Comparison of ENCODE assay signal across 8 cellular contexts in the genomic region with DNA sequence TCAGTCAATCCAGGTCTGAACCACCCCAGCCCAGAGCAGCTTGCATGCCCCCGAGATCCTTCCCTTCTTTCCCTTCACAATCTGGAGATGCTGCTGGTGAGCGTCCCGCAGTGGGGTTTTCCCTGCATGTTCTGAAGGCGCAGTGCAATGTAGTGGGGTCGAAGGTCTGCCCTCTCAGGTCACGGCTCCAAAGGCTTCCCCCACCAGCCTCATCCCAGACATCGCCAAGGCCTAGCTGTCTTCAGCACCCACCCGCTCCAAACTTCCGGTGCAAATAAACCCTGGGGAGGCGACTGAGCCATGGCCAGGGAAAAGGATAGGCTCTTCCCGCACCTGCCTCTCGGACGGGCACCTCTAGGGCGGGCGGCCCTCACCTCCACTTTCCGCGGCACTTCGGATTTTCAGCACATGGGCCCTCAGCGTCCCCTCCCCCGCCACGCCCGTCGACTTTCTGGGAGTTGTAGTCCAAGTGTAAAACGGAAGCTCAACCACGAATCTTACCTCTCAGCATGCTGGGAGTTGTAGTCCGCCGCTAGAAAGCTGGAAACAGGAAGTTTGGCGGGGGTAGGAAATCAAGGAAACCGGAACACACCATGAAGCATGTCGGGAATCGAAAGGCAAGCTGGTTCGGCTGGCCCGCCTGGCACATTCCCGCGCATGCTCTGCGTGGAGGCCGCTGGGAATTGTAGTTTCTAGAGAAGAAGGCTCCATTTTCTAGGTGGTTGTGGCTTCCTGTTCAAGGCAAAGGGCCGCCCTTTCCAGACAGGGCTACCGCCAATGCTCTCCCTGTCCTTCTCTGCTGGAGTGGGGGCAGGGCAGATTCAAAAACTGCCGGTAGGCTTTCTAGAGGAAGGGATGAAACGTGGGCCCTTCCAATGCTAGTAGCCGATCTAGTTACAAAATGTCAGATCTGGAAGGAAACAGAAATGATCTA.
DNase-seq lines count a peak whose midpoint lies in the region; ATAC-seq and FAIRE-seq lines count a peak whose summit lies in the region.

A gene (minus strand): TSS at position 410 of the 934 bp plus-strand sequence. CDS start 2,384 bp downstream, outside the sequence.

- H3K4me3 Mint-ChIP-seq in effector memory CD8-positive, alpha-beta T cell: peak within 1 kb of the TSS; percentile 95 to 99

- peaks cover 24 to 33% of the 10 kb centered on the region in 2 donors for H3K4me1 Mint-ChIP-seq in effector memory CD8-positive, alpha-beta T cell (ENCODE audit: low read depth in 2 of 2)

- ATAC-seq in GM21367 (IDR thresholded peaks at IDR 0.05; ENCODE audit: unreplicated experiment): peak; percentile 71
- ATAC-seq in effector memory CD8-positive, alpha-beta T cell (replicated peaks): peak; percentile 91

- peaks cover 0 to 2% of the 10 kb centered on the region in 2 donors for H3K9me3 Mint-ChIP-seq in effector memory CD8-positive, alpha-beta T cell

- DNase-seq in COLO829 (ENCODE audit: low spot score) (peak; percentile 99), HTR-8/SVneo (ENCODE audit: insufficient read length, low spot score) (peak; percentile 89), NOMO-1 treated with dmso at 0.1 percent for 144 hours (lab: John Stamatoyannopoulos, UW; ENCODE audit: unreplicated experiment) (peak; percentile 99), medulla oblongata (ENCODE audit: extremely low spot score) (peak; percentile 100)
- peak; percentile 83 to 91 (median 85) for DNase-seq in activated CD8-positive, alpha-beta memory T cell treated with anti-CD3 and anti-CD28 coated beads for 48 hours (ENCODE audit: low read depth in 2 of 3, low spot score in 2 of 3)
- peak; percentile 94 to 95 (median 95) for DNase-seq in effector memory CD8-positive, alpha-beta T cell
- peak; percentile 92 for DNase-seq in stimulated activated CD8-positive, alpha-beta memory T cell treated with anti-CD3 and anti-CD28 coated beads, Interleukin-12 subunit alpha, Interleukin-12 subunit beta, amount 100 ng/mL, for 1 hour (ENCODE audit: low read depth)

- H3K27ac Mint-ChIP-seq in effector memory CD8-positive, alpha-beta T cell: peak within 1 kb of the TSS; percentile 97

- no peaks in the 10 kb centered on the region for H3K27me3 Mint-ChIP-seq in effector memory CD8-positive, alpha-beta T cell

- FAIRE-seq in HTR-8/SVneo (lab: Jason Lieb, UNC): peak; percentile 38

- H3K36me3 Mint-ChIP-seq in effector memory CD8-positive, alpha-beta T cell (ENCODE audit: insufficient read depth): peaks cover 34% of the 10 kb centered on the region

Comparison
In these comparisons a context has a peak if more than half of its experiments do, and no peak if none do; other contexts are left out.
1. Peak in every context shown above with its lines: DNase-seq and ATAC-seq.